Comparison of ENCODE assay signal across 15 cellular contexts in genomic region chr16:77376358-77376757, GRCh38. TPM values are rescaled to one million over a fixed set of nuclear protein-coding genes. Genes with fewer than 3 reads are reported as not detected.
A peak's percentile ranks its signal among the peaks of the same experiment; 100 is the strongest.
DNase-seq lines count a peak whose midpoint lies in the region; ATAC-seq and TF ChIP-seq lines count a peak whose summit lies in the region.
"Had no signal": no experiment of that assay in that cellular context is flagged by ENCODE, and none has a peak within 500 bp of the region (broad histone marks: within the 10 kb centered on the region; RNA-seq: fewer than 3 reads in every experiment).

No MANE protein-coding gene starts in this region.

- no peaks in the 10 kb centered on the region for H3K36me3 Mint-ChIP-seq in MCF 10A (ENCODE audit: insufficient read depth, unreplicated experiment)
- H3K36me3 Mint-ChIP-seq: memory B cell; stimulated activated memory B cell treated with anti-CD40 and anti-IgM and Interleukin-4, amounts not matched to agents 10 μg/mL and 1 μg/mL and 100 μg/mL, for 72 hours had no signal

- no peaks in the 10 kb centered on the region for H4K20me1 ChIP-seq in osteoblast (ENCODE audit: insufficient read depth, low read length)
- H4K20me1 ChIP-seq: BLaER1 treated with 17β-estradiol and CSF1 and Interleukin-3, amounts not matched to agents 10 nM and 100 nM had no signal

- peaks cover 20% of the 10 kb centered on the region for H3K27me3 Mint-ChIP-seq in MCF 10A (ENCODE audit: insufficient read depth, unreplicated experiment)

- H3K4me3 Mint-ChIP-seq in MCF 10A (ENCODE audit: unreplicated experiment): no peak overlapping the region
- H3K4me3 Mint-ChIP-seq: memory B cell; stimulated activated memory B cell treated with anti-CD40 and anti-IgM and Interleukin-4, amounts not matched to agents 10 μg/mL and 1 μg/mL and 100 μg/mL, for 72 hours had no signal

- H3K27ac Mint-ChIP-seq in MCF 10A (ENCODE audit: low read depth, unreplicated experiment): no peak overlapping the region
- H3K27ac Mint-ChIP-seq: memory B cell; stimulated activated memory B cell treated with anti-CD40 and anti-IgM and Interleukin-4, amounts not matched to agents 10 μg/mL and 1 μg/mL and 100 μg/mL, for 72 hours had no signal

- POLR2A ChIA-PET in MCF 10A (lab: Yijun Ruan, JAX): no interaction called here

- no peak for TF ChIP-seq POLR2A in breast epithelium (IDR thresholded peaks at IDR 0.05)

- H3K27ac ChIP-seq in breast epithelium (no peak overlapping the region), osteoblast (ENCODE audit: low read depth, low read length) (no peak overlapping the region)
- H3K27ac ChIP-seq: BLaER1 treated with 17β-estradiol and CSF1 and Interleukin-3, amounts not matched to agents 10 nM and 100 nM; hepatocyte had no signal

- CTCF ChIA-PET in MCF 10A (lab: Yijun Ruan, JAX): interaction anchor here (0.6 to 1.3 kb wide), 6 partner anchors 11 to 259 kb away, joined by 3 to 5 read pairs (median 3); no protein-coding TSS in a partner anchor

- H3K36me3 ChIP-seq in breast epithelium (no peaks in the 10 kb centered on the region), H7 (replicated peaks; ENCODE audit: control insufficient read depth, insufficient read depth, low read length) (no peaks in the 10 kb centered on the region), osteoblast (ENCODE audit: insufficient read depth, low read length) (no peaks in the 10 kb centered on the region)
- H3K36me3 ChIP-seq: BLaER1 treated with 17β-estradiol and CSF1 and Interleukin-3, amounts not matched to agents 10 nM and 100 nM had no signal

- H3K4me2 ChIP-seq in osteoblast (ENCODE audit: insufficient read depth, low read length): no peak overlapping the region
- H3K4me2 ChIP-seq: BLaER1 treated with 17β-estradiol and CSF1 and Interleukin-3, amounts not matched to agents 10 nM and 100 nM; hepatocyte had no signal

- H3K79me2 ChIP-seq in osteoblast (ENCODE audit: insufficient read depth, low read length): no peaks in the 10 kb centered on the region
- H3K79me2 ChIP-seq: hepatocyte had no signal

- H3K9me3 ChIP-seq in breast epithelium: no peaks in the 10 kb centered on the region
- no peaks in the 10 kb centered on the region for H3K9me3 ChIP-seq in osteoblast (ENCODE audit: low read depth, low read length)
- H3K9me3 ChIP-seq: BLaER1 treated with 17β-estradiol and CSF1 and Interleukin-3, amounts not matched to agents 10 nM and 100 nM had no signal

- intact Hi-C loops in MCF 10A (cut with micrococcal nuclease): loop anchor here (1.0 kb wide), 1 partner anchor 140 kb away; no protein-coding TSS in a partner anchor
- intact Hi-C loops in breast epithelium (cut with DNase I; ENCODE audit: low total_unique reads): no loop called here

- H3K4me1 ChIP-seq in breast epithelium: no peaks in the 10 kb centered on the region
- H3K4me1 ChIP-seq in osteoblast (ENCODE audit: insufficient read depth, low read length): no peaks in the 10 kb centered on the region
- H3K4me1 ChIP-seq: BLaER1 treated with 17β-estradiol and CSF1 and Interleukin-3, amounts not matched to agents 10 nM and 100 nM had no signal

- DNase-seq in MCF 10A (ENCODE audit: unreplicated experiment) (peak; percentile 47), breast epithelium (ENCODE audit: low spot score in 2 of 2) (no peak), H7 (peak; percentile 43), cardiac fibroblast (ENCODE audit: low read depth in 2 of 2) (no peak), NCI-H2196 treated with DMSO at 0.1 percent for 48 hours (lab: John Stamatoyannopoulos, UW; ENCODE audit: unreplicated experiment) (no peak), osteoblast (ENCODE audit: insufficient read length, low spot score, missing footprints) (no peak)
- DNase-seq in stimulated activated CD8-positive, alpha-beta memory T cell treated with anti-CD3 and anti-CD28 coated beads, Interleukin-4, amount 100 ng/mL, for 48 hours: peak; percentile 38
- DNase-seq: aorta, NCI-H2081 treated with DMSO at 0.1 percent for 48 hours, occipital lobe had no signal

- no peaks in the 10 kb centered on the region for H3K27me3 ChIP-seq in breast epithelium
- H3K27me3 ChIP-seq in H7 (ENCODE audit: control insufficient read depth, insufficient read depth, low read length): no peaks in the 10 kb centered on the region
- H3K27me3 ChIP-seq in osteoblast (ENCODE audit: insufficient read depth, low read length): no peaks in the 10 kb centered on the region
- H3K27me3 ChIP-seq: BLaER1 treated with 17β-estradiol and CSF1 and Interleukin-3, amounts not matched to agents 10 nM and 100 nM; hepatocyte had no signal

- no TSS peak for BruUV-seq in MCF 10A (replicated peaks; lab: Mats Ljungman, UMichigan)

- H3K9me3 Mint-ChIP-seq in MCF 10A (ENCODE audit: unreplicated experiment): peaks cover 2% of the 10 kb centered on the region
- H3K9me3 Mint-ChIP-seq: memory B cell had no signal

- H3K4me1 Mint-ChIP-seq in MCF 10A (ENCODE audit: insufficient read depth, unreplicated experiment): no peaks in the 10 kb centered on the region
- H3K4me1 Mint-ChIP-seq: memory B cell; stimulated activated memory B cell treated with anti-CD40 and anti-IgM and Interleukin-4, amounts not matched to agents 10 μg/mL and 1 μg/mL and 100 μg/mL, for 72 hours had no signal

- TF ChIP-seq CTCF in MCF 10A (IDR thresholded peaks at IDR 0.05; ENCODE audit: unreplicated experiment) (no peak), breast epithelium (IDR thresholded peaks at IDR 0.05) (no peak), cardiac fibroblast (IDR thresholded peaks at IDR 0.05; ENCODE audit: low read depth, low read length) (peak; percentile 7), osteoblast (IDR thresholded peaks at IDR 0.05; ENCODE audit: extremely low read depth, low read depth, low read length) (no peak)

- H2AFZ ChIP-seq in osteoblast (ENCODE audit: low read length): no peak overlapping the region
- H2AFZ ChIP-seq: hepatocyte had no signal

- H3K4me3 ChIP-seq in breast epithelium (no peak overlapping the region), H7 (ENCODE audit: insufficient read depth, low read depth, low read length) (no peak overlapping the region), cardiac fibroblast (replicated peaks in 1 of 2; ENCODE audit: low read depth in 2 of 2, low read length in 2 of 2) (no peak overlapping the region), osteoblast (ENCODE audit: insufficient read depth, low read length) (no peak overlapping the region)
- H3K4me3 ChIP-seq: BLaER1 treated with 17β-estradiol and CSF1 and Interleukin-3, amounts not matched to agents 10 nM and 100 nM; hepatocyte had no signal

- no peak for ATAC-seq in HG02798 (IDR thresholded peaks at IDR 0.05; ENCODE audit: poor library complexity, unreplicated experiment)
- ATAC-seq: stimulated activated memory B cell treated with anti-CD40 and anti-IgM and Interleukin-4, amounts not matched to agents 10 μg/mL and 1 μg/mL and 100 μg/mL, for 72 hours had no signal

RNA-seq across cellular contexts. Expression of gene ADAMTS18, which starts 58.5 kb away (rescaled TPM):
- total RNA-seq in MCF 10A (2022) (not detected in 2 replicates), breast epithelium (10 to 100 TPM in 1 of 3 donors, 1 to 10 TPM in 1, under 1 TPM in 1; 0.48 to 20.6 (median 1.9) TPM), osteoblast (not detected in 2 replicates)
- 0.41 and 0.94 TPM in 2 replicates for total RNA-seq in H7 (2014; rRNA removed; shearing (Covaris generic))

Comparison
In these comparisons a context has a peak if more than half of its experiments do, and no peak if none do; other contexts are left out.
1. DNase-seq: peak in MCF 10A (single experiment), H7 (single experiment) and stimulated activated CD8-positive, alpha-beta memory T cell treated with anti-CD3 and anti-CD28 coated beads, Interleukin-4, amount 100 ng/mL, for 48 hours (single experiment); none in breast epithelium (0 of 2), cardiac fibroblast (0 of 2), NCI-H2196 treated with DMSO at 0.1 percent for 48 hours (single experiment) and osteoblast (single experiment).